In genomic region chr13:45728759-45729158, GRCh38 we compare ENCODE assay signal across 9 cellular contexts.
A peak's percentile ranks its signal among the peaks of the same experiment; 100 is the strongest.
DNase-seq lines count a peak whose midpoint lies in the region; ATAC-seq and FAIRE-seq lines count a peak whose summit lies in the region.
"Had no signal": no experiment of that assay in that cellular context is flagged by ENCODE, and none has a peak within 500 bp of the region (broad histone marks: within the 10 kb centered on the region; RNA-seq: fewer than 3 reads in every experiment).

No MANE protein-coding gene starts in this region.

- DNase-seq in ELR (ENCODE audit: low read depth): peak; percentile 47
- DNase-seq in HCEC 1CT: peak; percentile 6
- peak; percentile 5 for DNase-seq in RCC 7860 (ENCODE audit: low spot score)
- peak; percentile 67 for DNase-seq in iPS DF 19.7 (ENCODE audit: low read depth, low spot score)
- DNase-seq in DMS153 treated with DMSO at 0.1 percent for 48 hours (lab: John Stamatoyannopoulos, UW; ENCODE audit: unreplicated experiment): no peak
- no peak for DNase-seq in NCI-H2081 (lab: John Stamatoyannopoulos, UW)
- DNase-seq: stomach had no signal

- no peak for ATAC-seq in HG02970 (IDR thresholded peaks at IDR 0.05; ENCODE audit: low FRiP score, unreplicated experiment)
- no peak for ATAC-seq in GM18870 (IDR thresholded peaks at IDR 0.05; ENCODE audit: unreplicated experiment)

- no peak for FAIRE-seq in RCC 7860 (lab: Jason Lieb, UNC)

Comparison
In these comparisons a context has a peak if more than half of its experiments do, and no peak if none do; other contexts are left out.
1. DNase-seq: peak in ELR (single experiment), HCEC 1CT (single experiment), RCC 7860 (single experiment) and iPS DF 19.7 (single experiment); none in DMS153 treated with DMSO at 0.1 percent for 48 hours (single experiment) and NCI-H2081 (0 of 2).